Comparison of ENCODE assay signal across 2 cellular contexts in genomic region chr17:75774471-75774987, GRCh38.
TF ChIP-seq lines count a peak whose summit lies in the region.

No MANE protein-coding gene starts in this region.

TF ChIP-seq in A549, 52 proteins besides CTCF, POLR2A, EP300 and RAD21:
- TF ChIP-seq REST (IDR thresholded peaks at IDR 0.05) (no peak), HOXB13 (CRISPR knock-in tag; IDR thresholded peaks at IDR 0.05; ENCODE audit: low read depth) (no peak), USF2 (IDR thresholded peaks at IDR 0.05) (no peak), MAZ (IDR thresholded peaks at IDR 0.05; ENCODE audit: borderline replicate concordance, low read depth, low read length) (no peak), NFE2L2 (conservative IDR thresholded peaks at IDR 0.05; ENCODE audit: low read length) (no peak), BHLHE40 (IDR thresholded peaks at IDR 0.05; ENCODE audit: low read depth, low read length) (no peak), FOSL2 (IDR thresholded peaks at IDR 0.05) (no peak), FOSL2 (CRISPR knock-in tag; IDR thresholded peaks at IDR 0.05) (no peak), CHD2 (IDR thresholded peaks at IDR 0.05; ENCODE audit: low read length, partially characterized antibody) (no peak), MYC (IDR thresholded peaks at IDR 0.05; ENCODE audit: borderline replicate concordance, low read length) (no peak), CEBPB (IDR thresholded peaks at IDR 0.05) (no peak), MAFK (IDR thresholded peaks at IDR 0.05; ENCODE audit: partially characterized antibody) (no peak), RARB (CRISPR knock-in tag; IDR thresholded peaks at IDR 0.05) (no peak), CBX8 (IDR thresholded peaks at IDR 0.05) (no peak)
- TF ChIP-seq, protein P1, sequence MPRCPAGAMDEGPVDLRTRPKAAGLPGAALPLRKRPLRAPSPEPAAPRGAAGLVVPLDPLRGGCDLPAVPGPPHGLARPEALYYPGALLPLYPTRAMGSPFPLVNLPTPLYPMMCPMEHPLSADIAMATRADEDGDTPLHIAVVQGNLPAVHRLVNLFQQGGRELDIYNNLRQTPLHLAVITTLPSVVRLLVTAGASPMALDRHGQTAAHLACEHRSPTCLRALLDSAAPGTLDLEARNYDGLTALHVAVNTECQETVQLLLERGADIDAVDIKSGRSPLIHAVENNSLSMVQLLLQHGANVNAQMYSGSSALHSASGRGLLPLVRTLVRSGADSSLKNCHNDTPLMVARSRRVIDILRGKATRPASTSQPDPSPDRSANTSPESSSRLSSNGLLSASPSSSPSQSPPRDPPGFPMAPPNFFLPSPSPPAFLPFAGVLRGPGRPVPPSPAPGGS (IDR thresholded peaks at IDR 0.05): no peak

TF ChIP-seq in GM12878, 131 proteins besides CTCF, POLR2A, EP300 and RAD21:
- TF ChIP-seq IKZF1 (conservative IDR thresholded peaks at IDR 0.05): no peak
- TF ChIP-seq SMAD5 (IDR thresholded peaks at IDR 0.05; ENCODE audit: low read depth): 0 out of 2 replicates have a peak, but pooled peaks have one; percentile 3
- peak; percentile 2; the same call in 1 of the 2 replicates for TF ChIP-seq NFIC (IDR thresholded peaks at IDR 0.05; ENCODE audit: low read depth, low read length)
